In genomic region chr20:46057856-46058655, GRCh38 we compare ENCODE assay signal across 7 cellular contexts. TPM values are rescaled to one million over a fixed set of nuclear protein-coding genes. Genes with fewer than 3 reads are reported as not detected.
DNase-seq lines count a peak whose midpoint lies in the region; TF ChIP-seq lines count a peak whose summit lies in the region.

No MANE protein-coding gene starts in this region.

- POLR2A ChIA-PET in GM10248 (lab: Yijun Ruan, JAX) = no interaction called here

- no peaks in the 10 kb centered on the region for H3K9me3 ChIP-seq in sigmoid colon

- H3K4me1 ChIP-seq in sigmoid colon = peaks cover 0 to 22% (median 21%) of the 10 kb centered on the region in 4 donors

- H3K4me3 ChIP-seq in HFF-Myc (replicated peaks; ENCODE audit: low read depth, low read length) (0 out of 2 replicates have a peak overlapping the region, but pooled peaks have one; percentile 17), sigmoid colon (peak overlapping the region in 2 of 4 donors; percentile 24 to 31)

- H3K27ac ChIP-seq in sigmoid colon = no peak overlapping the region

- TF ChIP-seq CTCF in HFF-Myc (IDR thresholded peaks at IDR 0.05; ENCODE audit: low read depth, low read length, missing control alignments) (peak; percentile 45), sigmoid colon (IDR thresholded peaks at IDR 0.05) (peak in 1 of 4 experiments; percentile 6), GM10248 (IDR thresholded peaks at IDR 0.05; ENCODE audit: control extremely low read depth, extremely low read depth, low read depth, missing control alignments) (no peak)

- 8 to 43% methylated on average over 72 of the region's 72 CpGs for WGBS in sigmoid colon, 2 donors

- no peak for TF ChIP-seq EP300 in sigmoid colon (IDR thresholded peaks at IDR 0.05)

- no peak for TF ChIP-seq POLR2A in sigmoid colon (IDR thresholded peaks at IDR 0.05)

- peaks cover 18 to 31% (median 23%) of the 10 kb centered on the region in 4 donors for H3K36me3 ChIP-seq in sigmoid colon

- CTCF ChIA-PET in GM10248 (lab: Yijun Ruan, JAX) = interaction anchor here (1.1 to 1.8 kb wide), 5 partner anchors 9 to 45 kb away, joined by 3 to 4 read pairs (median 3); no protein-coding TSS in a partner anchor

- intact Hi-C loops in sigmoid colon (cut with DNase I) = no loop called here

- peaks cover 2 to 38% (median 22%) of the 10 kb centered on the region in 3 donors for H3K27me3 ChIP-seq in sigmoid colon

- DNase-seq in HFF-Myc (ENCODE audit: extremely low read depth, low read depth) (no peak), amniotic epithelial cell (ENCODE audit: low read depth) (peak; percentile 50), hepatic stellate cell (ENCODE audit: low spot score) (peak; percentile 37), sigmoid colon (peak; percentile 72), HuH-7 (ENCODE audit: low spot score) (no peak), NCI-H187 (lab: John Stamatoyannopoulos, UW) (no peak), GM10248 (ENCODE audit: extremely low spot score) (no peak)

RNA-seq across cellular contexts. Expression of gene SLC12A5, which starts 29.0 kb away (rescaled TPM):
- under 1 TPM in 1 of 4 donors, not detected in 3; 0.14 TPM for total RNA-seq in sigmoid colon
- 1 to 10 TPM in 1 of 3 donors, not detected in 2; 1.4 TPM for polyA plus RNA-seq in sigmoid colon

RNA-seq across cellular contexts. Expression of gene NCOA5, which starts 31.7 kb away (rescaled TPM):
- 10 to 100 TPM; 22.4 to 39.2 (median 29.5) TPM for total RNA-seq in sigmoid colon
- polyA plus RNA-seq in sigmoid colon = 10 to 100 TPM; 10.6 to 19.5 (median 11.4) TPM

RNA-seq across cellular contexts. Expression of gene MMP9, which starts 49.3 kb away (rescaled TPM):
- under 1 TPM in 1 of 4 donors, not detected in 3; 0.27 TPM for total RNA-seq in sigmoid colon
- 10 to 100 TPM in 1 of 3 donors, 1 to 10 TPM in 1, under 1 TPM in 1; 0.60 to 27.1 (median 2.5) TPM for polyA plus RNA-seq in sigmoid colon

Comparison
In these comparisons a context has a peak if more than half of its experiments do, and no peak if none do; other contexts are left out.
1. DNase-seq: peak in amniotic epithelial cell (single experiment), hepatic stellate cell (single experiment) and sigmoid colon (single experiment); none in HFF-Myc (single experiment), HuH-7 (single experiment), NCI-H187 (0 of 2) and GM10248 (single experiment).